ENCODE assay signal across 21 cellular contexts in the genomic region with DNA sequence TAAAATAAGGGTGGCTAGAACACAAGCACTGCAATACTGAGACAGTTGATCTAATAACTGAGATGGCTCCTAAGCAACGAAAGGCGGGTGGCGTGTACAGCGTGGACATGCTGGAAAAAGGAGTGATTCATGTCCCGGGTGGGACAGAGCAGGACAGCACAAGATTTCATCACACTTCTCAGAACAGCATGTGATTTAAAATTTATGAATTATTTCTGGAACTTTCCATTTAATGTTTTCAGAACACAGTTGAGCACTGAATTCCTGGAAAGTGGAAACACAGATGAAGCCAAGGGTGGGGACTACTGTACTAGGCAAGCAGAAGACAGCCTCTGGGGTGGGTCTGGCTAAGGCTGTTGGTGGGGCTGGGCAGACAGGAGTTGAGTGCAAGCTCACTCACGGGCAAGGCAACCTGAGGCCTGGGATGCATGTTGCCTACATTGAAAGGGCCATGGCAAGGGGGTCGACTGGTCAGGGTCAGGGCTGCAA.
DNase-seq lines count a peak whose midpoint lies in the region; ATAC-seq and TF ChIP-seq lines count a peak whose summit lies in the region.
"Had no signal": no experiment of that assay in that cellular context is flagged by ENCODE, and none has a peak within 500 bp of the region (broad histone marks: within the 10 kb centered on the region; RNA-seq: fewer than 3 reads in every experiment).

No MANE protein-coding gene starts in this region.

- DNase-seq in amniotic epithelial cell (ENCODE audit: low read depth) (peak; percentile 59), heart left ventricle (peak; percentile 15 to 66 (median 54)), ovary (peak in 2 of 5 donors; percentile 12 to 69), uterus (peak; percentile 35 to 48), DMS153 (lab: John Stamatoyannopoulos, UW) (no peak), substantia nigra (lab: John Stamatoyannopoulos, UW) (no peak)
- DNase-seq in activated CD8-positive, alpha-beta memory T cell treated with anti-CD3 and anti-CD28 coated beads for 24 hours: no peak
- DNase-seq: activated CD4-positive, alpha-beta T cell treated with anti-CD3 and anti-CD28 coated beads for 1 hour; activated naive CD4-positive, alpha-beta T cell treated with Interleukin-2 at 50 U/mL for 16 hours; brain microvascular endothelial cell; DMS53; effector memory CD4-positive, alpha-beta T cell; foreskin melanocyte; midbrain; NCI-H1436; NCI-H345; SHP77; stimulated activated CD4-positive, alpha-beta T cell treated with anti-CD3 and anti-CD28 coated beads, Interleukin-12 subunit alpha, Interleukin-12 subunit beta, amount 100 ng/mL, for 4 hours had no signal

- no peak for TF ChIP-seq POLR2A in heart left ventricle (IDR thresholded peaks at IDR 0.05)
- no peak for TF ChIP-seq POLR2A in ovary (IDR thresholded peaks at IDR 0.05)
- no peak for TF ChIP-seq POLR2A in uterus (IDR thresholded peaks at IDR 0.05)

- TF ChIP-seq CTCF in heart left ventricle (IDR thresholded peaks at IDR 0.05) (no peak), ovary (IDR thresholded peaks at IDR 0.05) (no peak), uterus (IDR thresholded peaks at IDR 0.05) (no peak)

- H3K4me3 ChIP-seq in heart left ventricle: no peak overlapping the region
- no peak overlapping the region for H3K4me3 ChIP-seq in ovary
- H3K4me3 ChIP-seq in uterus: no peak overlapping the region

- TF ChIP-seq EP300 in ovary (IDR thresholded peaks at IDR 0.05): peak; percentile 82

- peak overlapping the region in 6 of 12 donors; percentile 13 to 71 (median 30) for H3K27ac ChIP-seq in heart left ventricle
- H3K27ac ChIP-seq in ovary: no peak overlapping the region
- H3K27ac ChIP-seq in uterus: no peak overlapping the region
- no peak overlapping the region for H3K27ac ChIP-seq in substantia nigra (ENCODE audit: low read depth, low read length, poor library complexity, severe bottlenecking)
- H3K27ac ChIP-seq: brain microvascular endothelial cell, C4-2B, HL-60, KMS-11 had no signal

- intact Hi-C loops in heart left ventricle (cut with DNase I): no loop called here
- intact Hi-C loops in ovary (cut with DNase I): no loop called here
- intact Hi-C loops in uterus (cut with DNase I; ENCODE audit: low total_unique reads): no loop called here

- WGBS in heart left ventricle, 4 donors: 80 to 87% (median 87%) methylated on average over 7 of the region's 7 CpGs
- 68 to 88% (median 83%) methylated on average over 7 of the region's 7 CpGs for WGBS in ovary, 3 donors

- H3K9me3 ChIP-seq in heart left ventricle: no peaks in the 10 kb centered on the region
- H3K9me3 ChIP-seq in ovary: no peaks in the 10 kb centered on the region
- H3K9me3 ChIP-seq in uterus: no peaks in the 10 kb centered on the region

- no peaks in the 10 kb centered on the region for H3K36me3 ChIP-seq in heart left ventricle
- no peaks in the 10 kb centered on the region for H3K36me3 ChIP-seq in ovary
- no peaks in the 10 kb centered on the region for H3K36me3 ChIP-seq in uterus
- H3K36me3 ChIP-seq: brain microvascular endothelial cell had no signal

- ATAC-seq in heart left ventricle: peak; percentile 89 to 96 (median 91)

- peaks cover 0 to 24% (median 1%) of the 10 kb centered on the region in 12 donors for H3K4me1 ChIP-seq in heart left ventricle
- H3K4me1 ChIP-seq in ovary (ENCODE audit: insufficient read depth): no peaks in the 10 kb centered on the region
- H3K4me1 ChIP-seq in uterus: no peaks in the 10 kb centered on the region

- H3K27me3 ChIP-seq in heart left ventricle (no peaks in the 10 kb centered on the region), ovary (no peaks in the 10 kb centered on the region), uterus (no peaks in the 10 kb centered on the region)
- H3K27me3 ChIP-seq: brain microvascular endothelial cell had no signal

Comparison
In these comparisons a context has a peak if more than half of its experiments do, and no peak if none do; other contexts are left out.
1. DNase-seq: peak in amniotic epithelial cell (single experiment), heart left ventricle (5 of 5) and uterus (2 of 2); none in DMS153 (single experiment), substantia nigra (0 of 49) and activated CD8-positive, alpha-beta memory T cell treated with anti-CD3 and anti-CD28 coated beads for 24 hours (single experiment).